In genomic region chr13:99392126-99392805, GRCh38 we compare ENCODE assay signal across 19 cellular contexts.
"Had no signal": no experiment of that assay in that cellular context is flagged by ENCODE, and none has a peak within 500 bp of the region (broad histone marks: within the 10 kb centered on the region; RNA-seq: fewer than 3 reads in every experiment).

No MANE protein-coding gene starts in this region.

- H3K27ac Mint-ChIP-seq: activated T-helper 17 cell treated with anti-CD3 and anti-CD28 coated beads, Interleukin-2, amount 50 U/mL, for 72 hours; stimulated activated naive CD8-positive, alpha-beta T cell treated with anti-CD3 and anti-CD28 coated beads, Interleukin-15, Interleukin-2, amounts not matched to agents 100 ng/mL and 50 ng/mL, for 24 hours; type B pancreatic cell had no signal

- H3K27me3 ChIP-seq: adrenal gland, cardiac muscle cell, SJCRH30 had no signal

- H3K27ac ChIP-seq: adrenal gland, cardiac muscle cell, prostate gland, SJCRH30 had no signal

- ATAC-seq: activated T-helper 17 cell treated with anti-CD3 and anti-CD28 coated beads, Interleukin-2, amount 50 U/mL, for 72 hours; left ventricle myocardium superior; natural killer cell treated with Interleukin-12 subunit alpha and Interleukin-12 subunit beta and Interleukin-15 and Interleukin-18, amount 100 ng/mL, for 72 hours; right cardiac atrium had no signal

- H3K4me3 Mint-ChIP-seq: activated naive CD4-positive, alpha-beta T cell treated with anti-CD3 and anti-CD28 coated beads, Interleukin-2, amount 50 U/mL, for 24 hours; activated T-helper 17 cell treated with anti-CD3 and anti-CD28 coated beads, Interleukin-2, amount 50 U/mL, for 72 hours; natural killer cell treated with Interleukin-12 subunit alpha and Interleukin-12 subunit beta and Interleukin-15 and Interleukin-18, amount 100 ng/mL, for 72 hours; stimulated activated naive CD8-positive, alpha-beta T cell treated with anti-CD3 and anti-CD28 coated beads, Interleukin-15, Interleukin-2, amounts not matched to agents 100 ng/mL and 50 ng/mL, for 24 hours; type B pancreatic cell had no signal

- H3K9me3 ChIP-seq: adrenal gland, prostate gland, SJCRH30 had no signal

- H3K36me3 ChIP-seq: adrenal gland, cardiac muscle cell, prostate gland, SJCRH30 had no signal

- H3K4me3 ChIP-seq: adrenal gland, cardiac muscle cell, prostate gland, SJCRH30, skin epidermis had no signal

- H3K27me3 Mint-ChIP-seq: activated naive CD4-positive, alpha-beta T cell treated with anti-CD3 and anti-CD28 coated beads, Interleukin-2, amount 50 U/mL, for 24 hours; activated T-helper 17 cell treated with anti-CD3 and anti-CD28 coated beads, Interleukin-2, amount 50 U/mL, for 72 hours; natural killer cell treated with Interleukin-12 subunit alpha and Interleukin-12 subunit beta and Interleukin-15 and Interleukin-18, amount 100 ng/mL, for 72 hours; stimulated activated naive CD8-positive, alpha-beta T cell treated with anti-CD3 and anti-CD28 coated beads, Interleukin-15, Interleukin-2, amounts not matched to agents 100 ng/mL and 50 ng/mL, for 24 hours; type B pancreatic cell had no signal

- DNase-seq: activated CD4-positive, alpha-beta T cell treated with anti-CD3 and anti-CD28 coated beads, Interleukin-2, amount 50 U/mL, for 1 hour; activated CD4-positive, CD25-positive, alpha-beta regulatory T cell; glutamatergic neuron; left ventricle myocardium superior; mesenchymal stem cell; occipital lobe; right cardiac atrium; SJCRH30; stimulated activated CD4-positive, alpha-beta T cell treated with anti-CD3 and anti-CD28 coated beads, Interleukin-4, amount 100 ng/mL, for 24 hours; SW 1271 had no signal

- H3K36me3 Mint-ChIP-seq: natural killer cell treated with Interleukin-12 subunit alpha and Interleukin-12 subunit beta and Interleukin-15 and Interleukin-18, amount 100 ng/mL, for 72 hours had no signal

- H3K9me3 Mint-ChIP-seq: activated naive CD4-positive, alpha-beta T cell treated with anti-CD3 and anti-CD28 coated beads, Interleukin-2, amount 50 U/mL, for 24 hours; activated T-helper 17 cell treated with anti-CD3 and anti-CD28 coated beads, Interleukin-2, amount 50 U/mL, for 72 hours; natural killer cell treated with Interleukin-12 subunit alpha and Interleukin-12 subunit beta and Interleukin-15 and Interleukin-18, amount 100 ng/mL, for 72 hours; stimulated activated naive CD8-positive, alpha-beta T cell treated with anti-CD3 and anti-CD28 coated beads, Interleukin-15, Interleukin-2, amounts not matched to agents 100 ng/mL and 50 ng/mL, for 24 hours; type B pancreatic cell had no signal

- H3K4me1 ChIP-seq: adrenal gland, prostate gland, SJCRH30 had no signal
